Comparison of ENCODE assay signal across 1 cellular context in the genomic region with DNA sequence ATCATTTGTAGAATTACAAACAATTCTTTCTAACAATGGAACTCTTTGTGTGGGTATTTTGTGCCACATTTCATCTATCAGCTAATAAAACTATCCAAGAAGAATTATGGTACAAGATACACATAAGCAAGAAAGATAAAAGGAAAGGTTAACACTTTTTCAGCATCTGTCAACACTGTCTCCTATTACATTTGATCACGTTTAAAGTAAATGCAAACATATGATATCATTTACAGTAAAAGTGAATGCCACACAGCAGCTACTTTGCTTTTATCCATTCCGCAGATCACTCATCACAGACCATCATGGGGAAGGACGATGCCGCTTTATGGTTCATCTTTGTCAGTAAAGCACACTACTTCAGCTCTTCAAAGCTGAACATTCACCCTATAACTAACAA.
TF ChIP-seq lines count a peak whose summit lies in the region.

No MANE protein-coding gene starts in this region.

TF ChIP-seq in GM23338, 12 proteins besides CTCF, POLR2A, EP300 and RAD21 (continued from another document):
- TF ChIP-seq, protein P1, sequence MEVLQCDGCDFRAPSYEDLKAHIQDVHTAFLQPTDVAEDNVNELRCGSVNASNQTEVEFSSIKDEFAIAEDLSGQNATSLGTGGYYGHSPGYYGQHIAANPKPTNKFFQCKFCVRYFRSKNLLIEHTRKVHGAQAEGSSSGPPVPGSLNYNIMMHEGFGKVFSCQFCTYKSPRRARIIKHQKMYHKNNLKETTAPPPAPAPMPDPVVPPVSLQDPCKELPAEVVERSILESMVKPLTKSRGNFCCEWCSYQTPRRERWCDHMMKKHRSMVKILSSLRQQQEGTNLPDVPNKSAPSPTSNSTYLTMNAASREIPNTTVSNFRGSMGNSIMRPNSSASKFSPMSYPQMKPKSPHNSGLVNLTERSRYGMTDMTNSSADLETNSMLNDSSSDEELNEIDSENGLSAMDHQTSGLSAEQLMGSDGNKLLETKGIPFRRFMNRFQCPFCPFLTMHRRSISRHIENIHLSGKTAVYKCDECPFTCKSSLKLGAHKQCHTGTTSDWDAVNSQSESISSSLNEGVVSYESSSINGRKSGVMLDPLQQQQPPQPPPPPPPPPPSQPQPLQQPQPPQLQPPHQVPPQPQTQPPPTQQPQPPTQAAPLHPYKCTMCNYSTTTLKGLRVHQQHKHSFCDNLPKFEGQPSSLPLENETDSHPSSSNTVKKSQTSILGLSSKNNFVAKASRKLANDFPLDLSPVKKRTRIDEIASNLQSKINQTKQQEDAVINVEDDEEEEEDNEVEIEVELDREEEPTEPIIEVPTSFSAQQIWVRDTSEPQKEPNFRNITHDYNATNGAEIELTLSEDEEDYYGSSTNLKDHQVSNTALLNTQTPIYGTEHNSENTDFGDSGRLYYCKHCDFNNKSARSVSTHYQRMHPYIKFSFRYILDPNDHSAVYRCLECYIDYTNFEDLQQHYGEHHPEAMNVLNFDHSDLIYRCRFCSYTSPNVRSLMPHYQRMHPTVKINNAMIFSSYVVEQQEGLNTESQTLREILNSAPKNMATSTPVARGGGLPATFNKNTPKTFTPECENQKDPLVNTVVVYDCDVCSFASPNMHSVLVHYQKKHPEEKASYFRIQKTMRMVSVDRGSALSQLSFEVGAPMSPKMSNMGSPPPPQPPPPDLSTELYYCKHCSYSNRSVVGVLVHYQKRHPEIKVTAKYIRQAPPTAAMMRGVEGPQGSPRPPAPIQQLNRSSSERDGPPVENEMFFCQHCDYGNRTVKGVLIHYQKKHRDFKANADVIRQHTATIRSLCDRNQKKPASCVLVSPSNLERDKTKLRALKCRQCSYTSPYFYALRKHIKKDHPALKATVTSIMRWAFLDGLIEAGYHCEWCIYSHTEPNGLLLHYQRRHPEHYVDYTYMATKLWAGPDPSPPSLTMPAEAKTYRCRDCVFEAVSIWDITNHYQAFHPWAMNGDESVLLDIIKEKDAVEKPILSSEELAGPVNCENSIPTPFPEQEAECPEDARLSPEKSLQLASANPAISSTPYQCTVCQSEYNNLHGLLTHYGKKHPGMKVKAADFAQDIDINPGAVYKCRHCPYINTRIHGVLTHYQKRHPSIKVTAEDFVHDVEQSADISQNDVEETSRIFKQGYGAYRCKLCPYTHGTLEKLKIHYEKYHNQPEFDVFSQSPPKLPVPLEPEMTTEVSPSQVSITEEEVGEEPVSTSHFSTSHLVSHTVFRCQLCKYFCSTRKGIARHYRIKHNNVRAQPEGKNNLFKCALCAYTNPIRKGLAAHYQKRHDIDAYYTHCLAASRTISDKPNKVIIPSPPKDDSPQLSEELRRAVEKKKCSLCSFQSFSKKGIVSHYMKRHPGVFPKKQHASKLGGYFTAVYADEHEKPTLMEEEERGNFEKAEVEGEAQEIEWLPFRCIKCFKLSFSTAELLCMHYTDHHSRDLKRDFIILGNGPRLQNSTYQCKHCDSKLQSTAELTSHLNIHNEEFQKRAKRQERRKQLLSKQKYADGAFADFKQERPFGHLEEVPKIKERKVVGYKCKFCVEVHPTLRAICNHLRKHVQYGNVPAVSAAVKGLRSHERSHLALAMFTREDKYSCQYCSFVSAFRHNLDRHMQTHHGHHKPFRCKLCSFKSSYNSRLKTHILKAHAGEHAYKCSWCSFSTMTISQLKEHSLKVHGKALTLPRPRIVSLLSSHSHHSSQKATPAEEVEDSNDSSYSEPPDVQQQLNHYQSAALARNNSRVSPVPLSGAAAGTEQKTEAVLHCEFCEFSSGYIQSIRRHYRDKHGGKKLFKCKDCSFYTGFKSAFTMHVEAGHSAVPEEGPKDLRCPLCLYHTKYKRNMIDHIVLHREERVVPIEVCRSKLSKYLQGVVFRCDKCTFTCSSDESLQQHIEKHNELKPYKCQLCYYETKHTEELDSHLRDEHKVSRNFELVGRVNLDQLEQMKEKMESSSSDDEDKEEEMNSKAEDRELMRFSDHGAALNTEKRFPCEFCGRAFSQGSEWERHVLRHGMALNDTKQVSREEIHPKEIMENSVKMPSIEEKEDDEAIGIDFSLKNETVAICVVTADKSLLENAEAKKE (CRISPR knock-in tag; IDR thresholded peaks at IDR 0.05): no peak
- no peak for TF ChIP-seq ZNF114 (CRISPR knock-in tag; IDR thresholded peaks at IDR 0.05)
- TF ChIP-seq NANOG (IDR thresholded peaks at IDR 0.05; ENCODE audit: borderline replicate concordance): no peak
- TF ChIP-seq ZNF331 (CRISPR knock-in tag; IDR thresholded peaks at IDR 0.05; ENCODE audit: low read depth): no peak
